ENCODE assay signal across 1 cellular context in the genomic region with DNA sequence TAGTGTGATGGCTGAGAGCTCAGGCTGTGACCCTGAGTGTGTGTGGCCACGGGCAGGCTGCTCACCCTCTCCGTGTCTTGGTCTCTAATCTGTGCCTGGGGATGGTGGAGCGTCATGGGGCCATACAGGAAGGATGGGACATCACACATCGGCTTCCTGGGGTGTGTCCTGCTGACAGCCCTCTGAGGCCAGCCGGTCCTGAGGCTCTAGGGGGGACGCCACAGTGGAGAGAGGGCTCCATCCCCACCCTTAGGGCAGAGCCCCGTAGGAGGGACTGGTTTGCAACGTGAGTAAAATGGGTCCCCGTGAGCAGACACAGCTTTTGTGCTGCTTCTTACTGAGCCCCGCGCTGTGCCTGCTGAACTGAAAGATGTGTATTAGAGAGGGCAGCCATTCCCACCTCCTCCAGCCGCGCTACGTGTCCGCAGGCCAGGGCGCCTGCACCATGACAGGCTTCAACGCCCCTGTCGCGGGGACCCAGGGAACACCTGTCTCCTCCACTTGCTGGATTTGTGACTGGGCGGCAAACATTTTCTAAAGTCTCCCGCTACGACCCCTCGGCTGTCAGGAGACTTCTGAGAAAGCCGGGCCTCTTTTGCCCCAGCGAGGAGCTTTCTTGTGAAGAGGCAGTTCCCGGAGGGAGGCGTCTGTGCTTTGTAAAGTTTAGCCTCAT.
TF ChIP-seq lines count a peak whose summit lies in the region.

No MANE protein-coding gene starts in this region.

TF ChIP-seq in IMR-90, 13 proteins besides CTCF, POLR2A, EP300 and RAD21 (continued from another document):
- TF ChIP-seq RCOR1 (IDR thresholded peaks at IDR 0.05; ENCODE audit: insufficient replicate concordance, low read length): no peak
- TF ChIP-seq, protein P1, sequence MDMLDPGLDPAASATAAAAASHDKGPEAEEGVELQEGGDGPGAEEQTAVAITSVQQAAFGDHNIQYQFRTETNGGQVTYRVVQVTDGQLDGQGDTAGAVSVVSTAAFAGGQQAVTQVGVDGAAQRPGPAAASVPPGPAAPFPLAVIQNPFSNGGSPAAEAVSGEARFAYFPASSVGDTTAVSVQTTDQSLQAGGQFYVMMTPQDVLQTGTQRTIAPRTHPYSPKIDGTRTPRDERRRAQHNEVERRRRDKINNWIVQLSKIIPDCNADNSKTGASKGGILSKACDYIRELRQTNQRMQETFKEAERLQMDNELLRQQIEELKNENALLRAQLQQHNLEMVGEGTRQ (IDR thresholded peaks at IDR 0.05; ENCODE audit: low read depth, low read length): no peak
- TF ChIP-seq MXI1 (IDR thresholded peaks at IDR 0.05; ENCODE audit: borderline replicate concordance, low read depth, low read length): no peak
- no peak for TF ChIP-seq NFE2L2 (IDR thresholded peaks at IDR 0.05; ENCODE audit: low read depth, low read length)
